8 cellular contexts compared by ENCODE assay signal in genomic region chr15:28123408-28124023, GRCh38. TPM values are rescaled to one million over a fixed set of nuclear protein-coding genes. Genes with fewer than 3 reads are reported as not detected.
DNase-seq lines count a peak whose midpoint lies in the region; ATAC-seq, FAIRE-seq and TF ChIP-seq lines count a peak whose summit lies in the region.

No MANE protein-coding gene starts in this region.

- no peak overlapping the region for H3K9ac ChIP-seq in endothelial cell of umbilical vein (replicated peaks; ENCODE audit: extremely low read depth, insufficient read depth, low read length)

- no peaks in the 10 kb centered on the region for H3K79me2 ChIP-seq in endothelial cell of umbilical vein (ENCODE audit: control insufficient read depth, insufficient read depth, low read length)

- H3K36me3 ChIP-seq in endothelial cell of umbilical vein (ENCODE audit: control insufficient read depth in 2 of 2, extremely low read depth in 1 of 2, insufficient read depth in 2 of 2, low read length in 2 of 2) = peaks cover 2 to 42% of the 10 kb centered on the region in 2 experiments

- peaks cover 2% of the 10 kb centered on the region for H4K20me1 ChIP-seq in endothelial cell of umbilical vein (replicated peaks; ENCODE audit: control insufficient read depth, extremely low read depth, insufficient read depth, low read length)

- no peaks in the 10 kb centered on the region for H3K27me3 ChIP-seq in endothelial cell of umbilical vein (ENCODE audit: control insufficient read depth in 2 of 2, insufficient read depth in 2 of 2, low read length in 2 of 2)

- H3K27ac ChIP-seq in endothelial cell of umbilical vein (ENCODE audit: insufficient read depth, low read depth, low read length) (no peak overlapping the region), substantia nigra (ENCODE audit: low read depth, low read length, poor library complexity, severe bottlenecking) (no peak overlapping the region)

- H3K4me1 ChIP-seq in endothelial cell of umbilical vein (ENCODE audit: control insufficient read depth, extremely low read depth, insufficient read depth, low read length) = no peaks in the 10 kb centered on the region

- CTCF ChIA-PET in endothelial cell of umbilical vein (lab: Charles Lee) = no interaction called here

- H3K4me3 ChIP-seq in endothelial cell of umbilical vein (replicated peaks in 1 of 3; ENCODE audit: insufficient read depth in 1 of 3, low read depth in 1 of 3, low read length in 3 of 3) = no peak overlapping the region

- BruUV-seq in endothelial cell of umbilical vein (replicated peaks; lab: Mats Ljungman, UMichigan) = no TSS peak

- no peak for TF ChIP-seq POLR2A in endothelial cell of umbilical vein (IDR thresholded peaks at IDR 0.05; ENCODE audit: low read depth, low read length)

- H3K9me3 ChIP-seq in endothelial cell of umbilical vein (replicated peaks; ENCODE audit: control insufficient read depth, insufficient read depth, low read length) = no peaks in the 10 kb centered on the region

- POLR2A ChIA-PET in endothelial cell of umbilical vein (lab: Charles Lee) = no interaction called here

- no peak overlapping the region for H3K4me2 ChIP-seq in endothelial cell of umbilical vein (ENCODE audit: insufficient read depth, low read length)

- DNase-seq in EH (ENCODE audit: low read depth) (peak; percentile 76), NCI-H510A (lab: John Stamatoyannopoulos, UW) (peak; percentile 13), endothelial cell of umbilical vein (ENCODE audit: low read depth, low spot score) (peak; percentile 75), medulla oblongata (ENCODE audit: extremely low spot score) (peak; percentile 81), substantia nigra (lab: John Stamatoyannopoulos, UW) (peak in 41 of 49 donors; percentile 6 to 78 (median 39)), KG1 (lab: John Stamatoyannopoulos, UW) (no peak)
- DNase-seq in activated CD4-positive, alpha-beta T cell treated with anti-CD3 and anti-CD28 coated beads, Interleukin-2, amount 50 U/mL, for 48 hours = peak; percentile 52 to 59

- dilution Hi-C loops in endothelial cell of umbilical vein (cut with MboI; ENCODE audit: extremely low pct_ligation_motif_present, low sequenced_read_pairs) = no loop called here

- no peaks in the 10 kb centered on the region for H3K9me1 ChIP-seq in endothelial cell of umbilical vein (replicated peaks; ENCODE audit: control insufficient read depth, extremely low read depth, insufficient read depth, low read length)

- peak; percentile 58 for ATAC-seq in HG02870 (IDR thresholded peaks at IDR 0.05; ENCODE audit: unreplicated experiment)

- peak; percentile 69 to 71 for TF ChIP-seq CTCF in endothelial cell of umbilical vein (IDR thresholded peaks at IDR 0.05; ENCODE audit: extremely low read depth in 1 of 2, insufficient read depth in 1 of 2, low read depth in 1 of 2, low read length in 2 of 2)

- intact Hi-C loops in endothelial cell of umbilical vein (cut with micrococcal nuclease) = loop anchor here (1.0 kb wide), 1 partner anchor 27 kb away; no protein-coding TSS in a partner anchor

- no peak overlapping the region for H2AFZ ChIP-seq in endothelial cell of umbilical vein (ENCODE audit: low read depth, low read length)

- peak; percentile 94 for FAIRE-seq in endothelial cell of umbilical vein (lab: Jason Lieb, UNC)

TF ChIP-seq in endothelial cell of umbilical vein, 7 proteins besides CTCF, POLR2A, EP300 and RAD21:
- no peak for TF ChIP-seq JUN (IDR thresholded peaks at IDR 0.05; ENCODE audit: borderline replicate concordance, insufficient read depth, insufficient read length, low read depth)
- no peak for TF ChIP-seq MAX (IDR thresholded peaks at IDR 0.05; ENCODE audit: insufficient read depth, insufficient read length)
- TF ChIP-seq MYC (IDR thresholded peaks at IDR 0.05; ENCODE audit: low read depth, low read length) = no peak
- no peak for TF ChIP-seq GATA2 (IDR thresholded peaks at IDR 0.05; ENCODE audit: insufficient read depth, insufficient read length, low read depth, low read length)
TF ChIP-seq in endothelial cell of umbilical vein: peak in this region for 0.

RNA-seq across cellular contexts. Expression of gene OCA2, which starts 24.4 kb away (rescaled TPM):
- not detected in 2 replicates for total RNA-seq in endothelial cell of umbilical vein
- not detected in 2 replicates for polyA plus RNA-seq in endothelial cell of umbilical vein
- not detected in 2 replicates for polyA plus RNA-seq in endothelial cell of umbilical vein (2011; cell fraction: cytosol; rRNA removed)
- not detected in 2 replicates for polyA plus RNA-seq in endothelial cell of umbilical vein (2011; cell fraction: nucleus; rRNA removed)
- not detected in 2 replicates for polyA plus RNA-seq in endothelial cell of umbilical vein (2012)
- polyA minus RNA-seq in endothelial cell of umbilical vein = 0.47 TPM in 1 of 2 replicates, not detected in the other
- not detected for polyA minus RNA-seq in endothelial cell of umbilical vein (2011; cell fraction: cytosol; rRNA and poly(A)+ RNA removed)
- polyA minus RNA-seq in endothelial cell of umbilical vein (2011; cell fraction: nucleus; rRNA and poly(A)+ RNA removed) = not detected in 2 replicates
